1 cellular context compared by ENCODE assay signal in genomic region chr17:68290268-68290954, GRCh38.
TF ChIP-seq lines count a peak whose summit lies in the region.

No MANE protein-coding gene starts in this region.

TF ChIP-seq in HEK293, 187 proteins besides CTCF, POLR2A, EP300 and RAD21 (continued from another document and continues in another):
- no peak for TF ChIP-seq PRDM2 (tag by site-specific recombination; IDR thresholded peaks at IDR 0.05; ENCODE audit: borderline replicate concordance)
- TF ChIP-seq ZNF311 (tag by site-specific recombination; IDR thresholded peaks at IDR 0.05; ENCODE audit: borderline replicate concordance): no peak
- TF ChIP-seq GLI4 (tag by site-specific recombination; IDR thresholded peaks at IDR 0.05): no peak
- 0 out of 2 replicates have a peak, but pooled peaks have one; percentile 9 for TF ChIP-seq ZNF398 (tag by site-specific recombination; IDR thresholded peaks at IDR 0.05)
- no peak for TF ChIP-seq ZNF629 (tag by site-specific recombination; IDR thresholded peaks at IDR 0.05)
- TF ChIP-seq ZBTB7A (tag by site-specific recombination; IDR thresholded peaks at IDR 0.05; ENCODE audit: low read depth): 0 out of 2 replicates have a peak, but pooled peaks have one; percentile 9
- TF ChIP-seq ZNF654 (tag by site-specific recombination; IDR thresholded peaks at IDR 0.05; ENCODE audit: low read depth): no peak
- no peak for TF ChIP-seq ZNF24 (tag by site-specific recombination; IDR thresholded peaks at IDR 0.05)
- no peak for TF ChIP-seq ZNF335 (tag by site-specific recombination; conservative IDR thresholded peaks at IDR 0.05)
- no peak for TF ChIP-seq ZNF645 (tag by site-specific recombination; IDR thresholded peaks at IDR 0.05)
- no peak; the same call in 1 of the 2 replicates for TF ChIP-seq ZBTB48 (tag by site-specific recombination; IDR thresholded peaks at IDR 0.05)
- no peak for TF ChIP-seq ZNF488 (tag by site-specific recombination; IDR thresholded peaks at IDR 0.05)
- TF ChIP-seq ZNF701 (tag by site-specific recombination; IDR thresholded peaks at IDR 0.05): no peak
- TF ChIP-seq GLIS2 (tag by site-specific recombination; IDR thresholded peaks at IDR 0.05): peak; percentile 55; the same call in 1 of the 2 replicates
- no peak for TF ChIP-seq ZNF112 (tag by site-specific recombination; IDR thresholded peaks at IDR 0.05)
- no peak for TF ChIP-seq PRDM4 (tag by site-specific recombination; IDR thresholded peaks at IDR 0.05)
- no peak for TF ChIP-seq ZNF549 (tag by site-specific recombination; IDR thresholded peaks at IDR 0.05)
- peak; percentile 64; the same call in 1 of the 2 replicates for TF ChIP-seq ZBTB10 (tag by site-specific recombination; IDR thresholded peaks at IDR 0.05)
- no peak for TF ChIP-seq ZNF138 (tag by site-specific recombination; IDR thresholded peaks at IDR 0.05; ENCODE audit: borderline replicate concordance)
- TF ChIP-seq ZNF433 (tag by site-specific recombination; IDR thresholded peaks at IDR 0.05; ENCODE audit: low read depth): 0 out of 2 replicates have a peak, but pooled peaks have one; percentile 4
- TF ChIP-seq ZSCAN23 (tag by site-specific recombination; IDR thresholded peaks at IDR 0.05): no peak
- no peak for TF ChIP-seq ZNF211 (tag by site-specific recombination; IDR thresholded peaks at IDR 0.05; ENCODE audit: low read depth)
- no peak for TF ChIP-seq GLIS1 (tag by site-specific recombination; IDR thresholded peaks at IDR 0.05)
- no peak for TF ChIP-seq ZNF623 (tag by site-specific recombination; IDR thresholded peaks at IDR 0.05)
- no peak for TF ChIP-seq ZNF707 (tag by site-specific recombination; IDR thresholded peaks at IDR 0.05)
- TF ChIP-seq ZIC2 (tag by site-specific recombination; IDR thresholded peaks at IDR 0.05): peak; percentile 78
- peak; percentile 86 for TF ChIP-seq ZNF449 (tag by site-specific recombination; IDR thresholded peaks at IDR 0.05)
- TF ChIP-seq MZF1 (tag by site-specific recombination; IDR thresholded peaks at IDR 0.05; ENCODE audit: borderline replicate concordance): no peak
- TF ChIP-seq KLF7 (tag by site-specific recombination; IDR thresholded peaks at IDR 0.05; ENCODE audit: borderline replicate concordance): no peak
- no peak for TF ChIP-seq ZFP37 (tag by site-specific recombination; IDR thresholded peaks at IDR 0.05)
- no peak for TF ChIP-seq TCF7L2 (IDR thresholded peaks at IDR 0.05; ENCODE audit: borderline replicate concordance, low read depth, low read length)
- TF ChIP-seq ATF2 (tag by site-specific recombination; IDR thresholded peaks at IDR 0.05; ENCODE audit: low read depth): no peak
- no peak for TF ChIP-seq PRDM6 (tag by site-specific recombination; IDR thresholded peaks at IDR 0.05)
- no peak for TF ChIP-seq ZNF354C (tag by site-specific recombination; IDR thresholded peaks at IDR 0.05; ENCODE audit: borderline replicate concordance, low read depth)
